9 cellular contexts compared by ENCODE assay signal in genomic region chr18:23872701-23873550, GRCh38.
DNase-seq lines count a peak whose midpoint lies in the region; ATAC-seq, FAIRE-seq and TF ChIP-seq lines count a peak whose summit lies in the region.
"Had no signal": no experiment of that assay in that cellular context is flagged by ENCODE, and none has a peak within 500 bp of the region (broad histone marks: within the 10 kb centered on the region; RNA-seq: fewer than 3 reads in every experiment).

No MANE protein-coding gene starts in this region.

- FAIRE-seq in pancreas (lab: Jason Lieb, UNC): no peak

- peak overlapping the region in 7 of 8 donors; percentile 18 to 88 (median 65) for H3K4me3 Mint-ChIP-seq in CD4-positive, alpha-beta memory T cell

- TF ChIP-seq CTCF in Panc1 (IDR thresholded peaks at IDR 0.05): no peak
- TF ChIP-seq CTCF in pancreas (IDR thresholded peaks at IDR 0.05): no peak
- no peak for TF ChIP-seq CTCF in WERI-Rb-1 (IDR thresholded peaks at IDR 0.05; ENCODE audit: low read depth, low read length)

- H3K4me1 Mint-ChIP-seq in CD4-positive, alpha-beta memory T cell: peaks cover 21 to 37% (median 30%) of the 10 kb centered on the region in 4 donors

- peak overlapping the region; percentile 18 for H3K27ac ChIP-seq in CD4-positive, alpha-beta memory T cell (ENCODE audit: low read depth, low read length)
- H3K27ac ChIP-seq in Panc1 (ENCODE audit: low read length) (no peak overlapping the region), pancreas (peak overlapping the region in 3 of 4 donors; percentile 22 to 59 (median 42)), WERI-Rb-1 (no peak overlapping the region)
- H3K27ac ChIP-seq: C4-2B had no signal

- no peaks in the 10 kb centered on the region for H3K9me3 ChIP-seq in CD4-positive, alpha-beta memory T cell (ENCODE audit: control insufficient read depth in 1 of 2, low read length in 2 of 2)
- H3K9me3 ChIP-seq in Panc1 (ENCODE audit: control insufficient read depth, insufficient read depth, low read depth, low read length) (no peaks in the 10 kb centered on the region), pancreas (no peaks in the 10 kb centered on the region), WERI-Rb-1 (ENCODE audit: severe bottlenecking) (no peaks in the 10 kb centered on the region)

- peak; percentile 5 to 85 (median 17) for DNase-seq in CD4-positive, alpha-beta memory T cell
- DNase-seq in Panc1 (ENCODE audit: low read depth, low spot score) (no peak), pancreas (peak in 5 of 6 donors; percentile 11 to 53 (median 39)), WERI-Rb-1 (no peak), NCI-H2029 (lab: John Stamatoyannopoulos, UW) (no peak), ecto neural progenitor cell (ENCODE audit: low spot score) (no peak)
- peak; percentile 39 for DNase-seq in central memory CD4-positive, alpha-beta T cell

- in situ Hi-C loops in Panc1 (cut with HindIII; ENCODE audit: low pct_unique_long_range_greater_than_20kb, low sequenced_read_pairs): no loop called here

- H3K4me3 ChIP-seq in CD4-positive, alpha-beta memory T cell (ENCODE audit: low read length in 2 of 2): no peak overlapping the region
- H3K4me3 ChIP-seq in Panc1 (ENCODE audit: low read depth in 2 of 2, low read length in 2 of 2) (no peak overlapping the region), pancreas (peak overlapping the region in 2 of 4 donors; percentile 18 to 22), WERI-Rb-1 (ENCODE audit: low read depth, low read length) (no peak overlapping the region)

- no peaks in the 10 kb centered on the region for H3K27me3 ChIP-seq in CD4-positive, alpha-beta memory T cell (ENCODE audit: insufficient read depth, low read length)
- H3K27me3 ChIP-seq in Panc1 (ENCODE audit: control insufficient read depth, insufficient read depth, low read length) (no peaks in the 10 kb centered on the region; the same call in 1 of the 2 replicates), pancreas (no peaks in the 10 kb centered on the region), WERI-Rb-1 (ENCODE audit: insufficient read depth, low read depth, severe bottlenecking) (no peaks in the 10 kb centered on the region)

- no peaks in the 10 kb centered on the region for H3K9me3 Mint-ChIP-seq in CD4-positive, alpha-beta memory T cell

- CTCF ChIA-PET in CD4-positive, alpha-beta memory T cell (lab: Charles Lee; ENCODE audit: partially characterized antibody): no interaction called here
- CTCF ChIA-PET in Panc1 (lab: Charles Lee): no interaction called here

- 49 to 64% methylated on average over 25 of the region's 25 CpGs for WGBS in pancreas, 2 donors

- intact Hi-C loops in CD4-positive, alpha-beta memory T cell (cut with micrococcal nuclease): loop anchor here (1.0 to 5.0 kb wide), 2 partner anchors 45 to 46 kb away; no protein-coding TSS in a partner anchor
- intact Hi-C loops in Panc1 (cut with micrococcal nuclease; ENCODE audit: unreplicated experiment): no loop called here
- intact Hi-C loops in pancreas (cut with DNase I): no loop called here

- ATAC-seq in Panc1 (0 out of 2 replicates have a peak, but pooled peaks have one; percentile 55), pancreas (peak; percentile 81 to 89 (median 86)), GM18505 (IDR thresholded peaks at IDR 0.05; ENCODE audit: unreplicated experiment) (no peak)

- H3K36me3 Mint-ChIP-seq in CD4-positive, alpha-beta memory T cell: no peaks in the 10 kb centered on the region

- POLR2A ChIA-PET in CD4-positive, alpha-beta memory T cell (lab: Charles Lee; ENCODE audit: partially characterized antibody): interaction anchor here (2.4 kb wide), 1 partner anchor 13 kb away, joined by 6 read pairs; no protein-coding TSS in a partner anchor
- POLR2A ChIA-PET in Panc1 (lab: Charles Lee): no interaction called here

- H3K27ac Mint-ChIP-seq in CD4-positive, alpha-beta memory T cell: peak overlapping the region; percentile 57 to 96 (median 92)

- H3K4me1 ChIP-seq in CD4-positive, alpha-beta memory T cell (ENCODE audit: insufficient read depth, low read length): peaks cover 30% of the 10 kb centered on the region
- H3K4me1 ChIP-seq in Panc1 (ENCODE audit: control insufficient read depth, insufficient read depth, low read length) (0 out of 2 replicates have a peak, but pooled peaks cover 5% of the 10 kb centered on the region), pancreas (peaks cover 0 to under 1% (median 0%) of the 10 kb centered on the region in 3 donors)

- TF ChIP-seq POLR2A in GM18505 (IDR thresholded peaks at IDR 0.05; ENCODE audit: borderline replicate concordance, extremely low read depth, insufficient read depth, insufficient read length): no peak

- no TSS peak for BruUV-seq in Panc1 (replicated peaks; lab: Mats Ljungman, UMichigan)

- H3K27me3 Mint-ChIP-seq in CD4-positive, alpha-beta memory T cell: no peaks in the 10 kb centered on the region

- no peaks in the 10 kb centered on the region for H3K36me3 ChIP-seq in CD4-positive, alpha-beta memory T cell (ENCODE audit: insufficient read depth, low read length)
- H3K36me3 ChIP-seq in Panc1 (ENCODE audit: control insufficient read depth, insufficient read depth, low read length) (no peaks in the 10 kb centered on the region), pancreas (no peaks in the 10 kb centered on the region), WERI-Rb-1 (no peaks in the 10 kb centered on the region)

Comparison
In these comparisons a context has a peak if more than half of its experiments do, and no peak if none do; other contexts are left out.
1. DNase-seq: peak in CD4-positive, alpha-beta memory T cell (5 of 5), central memory CD4-positive, alpha-beta T cell (single experiment) and pancreas (5 of 6); none in Panc1 (single experiment), WERI-Rb-1 (single experiment), NCI-H2029 (single experiment) and ecto neural progenitor cell (single experiment).
2. H3K27ac ChIP-seq: peak in CD4-positive, alpha-beta memory T cell (single experiment) and pancreas (3 of 4); none in Panc1 (single experiment) and WERI-Rb-1 (single experiment).